19 cellular contexts compared by ENCODE assay signal in genomic region chr16:23255000-23255399, GRCh38. TPM values are rescaled to one million over a fixed set of nuclear protein-coding genes. Genes with fewer than 3 reads are reported as not detected.
DNase-seq lines count a peak whose midpoint lies in the region; ATAC-seq, FAIRE-seq and TF ChIP-seq lines count a peak whose summit lies in the region.
"Had no signal": no experiment of that assay in that cellular context is flagged by ENCODE, and none has a peak within 500 bp of the region (broad histone marks: within the 10 kb centered on the region; RNA-seq: fewer than 3 reads in every experiment).

No MANE protein-coding gene starts in this region.

- H3K4me1 ChIP-seq in breast epithelium, result no peaks in the 10 kb centered on the region
- H3K4me1 ChIP-seq in neural progenitor cell, result no peaks in the 10 kb centered on the region

- ATAC-seq in activated CD4-positive, alpha-beta T cell treated with anti-CD3 and anti-CD28 coated beads for 36 hours, result peak; percentile 21
- ATAC-seq in stimulated activated naive CD8-positive, alpha-beta T cell treated with anti-CD3 and anti-CD28 coated beads, Interleukin-15, amount 100 ng/mL, for 72 hours, result peak; percentile 38
- no peak for ATAC-seq in stimulated activated naive CD8-positive, alpha-beta T cell treated with anti-CD3 and anti-CD28 coated beads, Interleukin-15, Interleukin-2, amounts not matched to agents 100 U/mL and 50 U/mL, for 24 hours

- peak; percentile 11 for DNase-seq in activated CD4-positive, alpha-beta T cell treated with anti-CD3 and anti-CD28 coated beads for 36 hours
- DNase-seq in activated CD4-positive, alpha-beta T cell treated with anti-CD3 and anti-CD28 coated beads, Interleukin-2, amount 10 ng/mL, durations not matched to agents 7 days and 5 days, result no peak
- no peak for DNase-seq in stimulated activated naive CD8-positive, alpha-beta T cell treated with anti-CD3 and anti-CD28 coated beads, Interleukin-15, amount 100 ng/mL, for 72 hours
- no peak for DNase-seq in stimulated activated naive CD8-positive, alpha-beta T cell treated with anti-CD3 and anti-CD28 coated beads, Interleukin-15, Interleukin-2, amounts not matched to agents 100 U/mL and 50 U/mL, for 24 hours
- DNase-seq in breast epithelium (ENCODE audit: low spot score in 2 of 2) (no peak), H54 (ENCODE audit: insufficient read length, low spot score) (no peak), neural progenitor cell (ENCODE audit: low spot score) (no peak), globus pallidus (ENCODE audit: low spot score) (no peak)
- DNase-seq: CD8-positive, alpha-beta T cell; COR-L47; DMS153; DMS79 treated with DMSO at 0.1 percent for 48 hours; GOT3 had no signal

- H3K36me3 Mint-ChIP-seq in activated CD4-positive, alpha-beta T cell treated with anti-CD3 and anti-CD28 coated beads for 36 hours (ENCODE audit: low read depth), result no peaks in the 10 kb centered on the region
- no peaks in the 10 kb centered on the region for H3K36me3 Mint-ChIP-seq in activated CD4-positive, alpha-beta T cell treated with anti-CD3 and anti-CD28 coated beads, Interleukin-2, amount 10 ng/mL, durations not matched to agents 7 days and 5 days (ENCODE audit: low read depth)
- no peaks in the 10 kb centered on the region for H3K36me3 Mint-ChIP-seq in neural progenitor cell
- H3K36me3 Mint-ChIP-seq: CD14-positive monocyte; CD8-positive, alpha-beta T cell had no signal

- no peak overlapping the region for H3K27ac Mint-ChIP-seq in activated CD4-positive, alpha-beta T cell treated with anti-CD3 and anti-CD28 coated beads for 36 hours
- H3K27ac Mint-ChIP-seq in activated CD4-positive, alpha-beta T cell treated with anti-CD3 and anti-CD28 coated beads, Interleukin-2, amount 10 ng/mL, durations not matched to agents 7 days and 5 days, result no peak overlapping the region
- H3K27ac Mint-ChIP-seq in stimulated activated naive CD8-positive, alpha-beta T cell treated with anti-CD3 and anti-CD28 coated beads, Interleukin-15, amount 100 ng/mL, for 72 hours, result no peak overlapping the region
- H3K27ac Mint-ChIP-seq in neural progenitor cell, result no peak overlapping the region
- H3K27ac Mint-ChIP-seq: CD14-positive monocyte; CD8-positive, alpha-beta T cell; HFFc6 had no signal

- CTCF ChIA-PET in activated CD4-positive, alpha-beta T cell treated with anti-CD3 and anti-CD28 coated beads for 36 hours (lab: Charles Lee), result no interaction called here
- CTCF ChIA-PET in activated CD4-positive, alpha-beta T cell treated with anti-CD3 and anti-CD28 coated beads, Interleukin-2, amount 10 ng/mL, durations not matched to agents 7 days and 5 days (lab: Charles Lee), result no interaction called here

- H3K9me3 ChIP-seq in breast epithelium (no peaks in the 10 kb centered on the region), neural progenitor cell (ENCODE audit: low read depth) (no peaks in the 10 kb centered on the region)

- FAIRE-seq in H54 (lab: Jason Lieb, UNC), result no peak
- FAIRE-seq: D721Med, G401.6, GM12891 had no signal

- intact Hi-C loops in activated CD4-positive, alpha-beta T cell treated with anti-CD3 and anti-CD28 coated beads for 36 hours (cut with DNase I, micrococcal nuclease), result no loop called here
- intact Hi-C loops in breast epithelium (cut with DNase I; ENCODE audit: low total_unique reads), result no loop called here

- H3K4me3 Mint-ChIP-seq in activated CD4-positive, alpha-beta T cell treated with anti-CD3 and anti-CD28 coated beads for 36 hours, result no peak overlapping the region
- H3K4me3 Mint-ChIP-seq in activated CD4-positive, alpha-beta T cell treated with anti-CD3 and anti-CD28 coated beads, Interleukin-2, amount 10 ng/mL, durations not matched to agents 7 days and 5 days, result no peak overlapping the region
- no peak overlapping the region for H3K4me3 Mint-ChIP-seq in stimulated activated naive CD8-positive, alpha-beta T cell treated with anti-CD3 and anti-CD28 coated beads, Interleukin-15, amount 100 ng/mL, for 72 hours
- H3K4me3 Mint-ChIP-seq in neural progenitor cell, result no peak overlapping the region
- H3K4me3 Mint-ChIP-seq: CD14-positive monocyte; CD8-positive, alpha-beta T cell had no signal

- no peak overlapping the region for H2AFZ ChIP-seq in neural progenitor cell (replicated peaks)

- no peak overlapping the region for H3K9ac ChIP-seq in neural progenitor cell

- H3K79me2 ChIP-seq in neural progenitor cell (ENCODE audit: low read depth), result no peaks in the 10 kb centered on the region

- POLR2A ChIA-PET in activated CD4-positive, alpha-beta T cell treated with anti-CD3 and anti-CD28 coated beads for 36 hours (lab: Charles Lee), result no interaction called here
- POLR2A ChIA-PET in activated CD4-positive, alpha-beta T cell treated with anti-CD3 and anti-CD28 coated beads, Interleukin-2, amount 10 ng/mL, durations not matched to agents 7 days and 5 days (lab: Charles Lee), result no interaction called here

- H3K36me3 ChIP-seq in breast epithelium (no peaks in the 10 kb centered on the region), neural progenitor cell (no peaks in the 10 kb centered on the region)

- TF ChIP-seq CTCF in breast epithelium (IDR thresholded peaks at IDR 0.05) (no peak), neural progenitor cell (IDR thresholded peaks at IDR 0.05) (no peak)

- H3K27ac ChIP-seq in breast epithelium, result peak overlapping the region; percentile 46 to 58
- H3K27ac ChIP-seq in neural progenitor cell, result no peak overlapping the region
- H3K27ac ChIP-seq: 22Rv1 had no signal

- H3K27me3 ChIP-seq in breast epithelium (no peaks in the 10 kb centered on the region), neural progenitor cell (no peaks in the 10 kb centered on the region)

- TF ChIP-seq POLR2A in breast epithelium (IDR thresholded peaks at IDR 0.05) (no peak), H54 (IDR thresholded peaks at IDR 0.05; ENCODE audit: low read depth, low read length) (no peak)

- H4K20me1 ChIP-seq in neural progenitor cell (ENCODE audit: low read depth), result no peaks in the 10 kb centered on the region

- H3K9me3 Mint-ChIP-seq in activated CD4-positive, alpha-beta T cell treated with anti-CD3 and anti-CD28 coated beads for 36 hours (ENCODE audit: low read depth), result no peaks in the 10 kb centered on the region
- H3K9me3 Mint-ChIP-seq in activated CD4-positive, alpha-beta T cell treated with anti-CD3 and anti-CD28 coated beads, Interleukin-2, amount 10 ng/mL, durations not matched to agents 7 days and 5 days, result no peaks in the 10 kb centered on the region
- H3K9me3 Mint-ChIP-seq in stimulated activated naive CD8-positive, alpha-beta T cell treated with anti-CD3 and anti-CD28 coated beads, Interleukin-15, amount 100 ng/mL, for 72 hours, result peaks cover 0 to 8% of the 10 kb centered on the region in 2 donors
- H3K9me3 Mint-ChIP-seq in neural progenitor cell, result peaks cover 4% of the 10 kb centered on the region
- H3K9me3 Mint-ChIP-seq: CD8-positive, alpha-beta T cell; HFFc6 had no signal

- H3F3A ChIP-seq in neural progenitor cell (ENCODE audit: low read depth), result peaks cover 3% of the 10 kb centered on the region

- H3K4me2 ChIP-seq in neural progenitor cell, result no peak overlapping the region

- H3K4me1 Mint-ChIP-seq in activated CD4-positive, alpha-beta T cell treated with anti-CD3 and anti-CD28 coated beads for 36 hours, result no peaks in the 10 kb centered on the region
- no peaks in the 10 kb centered on the region for H3K4me1 Mint-ChIP-seq in activated CD4-positive, alpha-beta T cell treated with anti-CD3 and anti-CD28 coated beads, Interleukin-2, amount 10 ng/mL, durations not matched to agents 7 days and 5 days
- no peaks in the 10 kb centered on the region for H3K4me1 Mint-ChIP-seq in stimulated activated naive CD8-positive, alpha-beta T cell treated with anti-CD3 and anti-CD28 coated beads, Interleukin-15, amount 100 ng/mL, for 72 hours
- no peaks in the 10 kb centered on the region for H3K4me1 Mint-ChIP-seq in neural progenitor cell
- H3K4me1 Mint-ChIP-seq: CD14-positive monocyte had no signal

- H3K27me3 Mint-ChIP-seq in activated CD4-positive, alpha-beta T cell treated with anti-CD3 and anti-CD28 coated beads for 36 hours, result peaks cover 5% of the 10 kb centered on the region
- H3K27me3 Mint-ChIP-seq in activated CD4-positive, alpha-beta T cell treated with anti-CD3 and anti-CD28 coated beads, Interleukin-2, amount 10 ng/mL, durations not matched to agents 7 days and 5 days, result peaks cover 7% of the 10 kb centered on the region
- peaks cover 6% of the 10 kb centered on the region for H3K27me3 Mint-ChIP-seq in stimulated activated naive CD8-positive, alpha-beta T cell treated with anti-CD3 and anti-CD28 coated beads, Interleukin-15, amount 100 ng/mL, for 72 hours
- peaks cover 2% of the 10 kb centered on the region for H3K27me3 Mint-ChIP-seq in neural progenitor cell (ENCODE audit: insufficient read depth, low read depth)

- no peak overlapping the region for H3K4me3 ChIP-seq in breast epithelium
- no peak overlapping the region for H3K4me3 ChIP-seq in neural progenitor cell

RNA-seq across cellular contexts. Expression of gene SCNN1B, which starts 47.1 kb away (rescaled TPM):
- total RNA-seq in activated CD4-positive, alpha-beta T cell treated with anti-CD3 and anti-CD28 coated beads for 36 hours, result not detected
- not detected for total RNA-seq in activated CD4-positive, alpha-beta T cell treated with anti-CD3 and anti-CD28 coated beads, Interleukin-2, amount 10 ng/mL, durations not matched to agents 7 days and 5 days
- total RNA-seq in breast epithelium (10 to 100 TPM in 2 of 3 donors, 1 to 10 TPM in 1; 3.0 to 18.0 (median 18.0) TPM), neural progenitor cell (ENCODE audit: low replicate concordance) (not detected in 2 replicates)
- total RNA-seq: CD8-positive, alpha-beta T cell; HFFc6 had no signal
